Comparison of ENCODE assay signal across 1 cellular context in genomic region chr22:46866591-46866990, GRCh38.
A peak's percentile ranks its signal among the peaks of the same experiment; 100 is the strongest.
TF ChIP-seq lines count a peak whose summit lies in the region.

No MANE protein-coding gene starts in this region.

TF ChIP-seq in IMR-90, 13 proteins besides CTCF, POLR2A, EP300 and RAD21 (continued from another document):
- TF ChIP-seq USF2 (IDR thresholded peaks at IDR 0.05; ENCODE audit: low read depth, low read length): no peak
- peak; percentile 24; the same call in 1 of the 2 replicates for TF ChIP-seq CEBPB (IDR thresholded peaks at IDR 0.05; ENCODE audit: low read depth, low read length)
TF ChIP-seq in IMR-90: peak in this region for 2.
